21 cellular contexts compared by ENCODE assay signal in the genomic region with DNA sequence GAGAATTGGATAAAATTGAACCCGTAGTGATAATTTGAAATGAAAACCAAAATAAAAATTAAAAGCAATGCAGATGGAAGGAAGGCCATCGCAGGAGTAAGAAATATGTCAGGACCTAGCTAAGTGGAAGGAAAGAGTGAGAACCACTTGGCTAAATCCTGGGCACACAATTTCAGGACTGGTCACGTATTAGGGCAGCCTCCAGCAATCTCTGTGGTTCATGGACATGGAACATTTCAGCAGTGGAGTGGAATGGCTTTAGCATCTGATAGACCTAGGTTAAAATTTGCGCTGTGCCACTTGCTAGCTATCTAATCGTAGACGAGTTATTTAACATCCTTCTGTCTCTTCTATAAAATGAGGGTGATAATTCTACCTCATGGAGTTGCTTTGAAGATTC.
DNase-seq lines count a peak whose midpoint lies in the region; ATAC-seq, FAIRE-seq and TF ChIP-seq lines count a peak whose summit lies in the region.
"Had no signal": no experiment of that assay in that cellular context is flagged by ENCODE, and none has a peak within 500 bp of the region (broad histone marks: within the 10 kb centered on the region; RNA-seq: fewer than 3 reads in every experiment).

No MANE protein-coding gene starts in this region.

- H2AK5ac ChIP-seq in H1 (ENCODE audit: low read depth, low read length) = no peak overlapping the region

- WGBS in H1 (ENCODE audit: extremely low coverage in 1 of 2, insufficient coverage in 1 of 2, insufficient read length in 1 of 2, insufficient replicate concordance in 2 of 2, low coverage in 1 of 2, low lambda C conversion rate in 2 of 2, missing lambda C conversion rate in 1 of 2), 2 experiments = 93 to 100% methylated on average over 1 to 6 of the region's 6 CpGs

- H3K4ac ChIP-seq in H1 (replicated peaks; ENCODE audit: insufficient read length, low read depth, low read length) = no peak overlapping the region

- no peak overlapping the region for H3K56ac ChIP-seq in H1 (replicated peaks; ENCODE audit: insufficient read length, low read depth, low read length)

- H3K9ac ChIP-seq in H1 (replicated peaks in 1 of 4; ENCODE audit: extremely low read depth in 1 of 4, low read depth in 3 of 4, low read length in 3 of 4) = no peak overlapping the region
- H3K9ac ChIP-seq: BLaER1 had no signal

- no peaks in the 10 kb centered on the region for H3K79me2 ChIP-seq in H1 (ENCODE audit: control insufficient read depth in 1 of 2, insufficient read depth in 2 of 2, low read length in 2 of 2)

- no peak overlapping the region for H3K4me2 ChIP-seq in H1 (ENCODE audit: insufficient read depth in 1 of 2, low read depth in 2 of 2, low read length in 2 of 2)
- H3K4me2 ChIP-seq: BLaER1 had no signal

- TF ChIP-seq POLR2A in H1 (IDR thresholded peaks at IDR 0.05; ENCODE audit: control extremely low read depth in 1 of 2, low read depth in 2 of 2, low read length in 2 of 2) = no peak

- in situ Hi-C loops in G401 (cut with HindIII; ENCODE audit: low sequenced_read_pairs) = no loop called here

- POLR2A ChIA-PET in H1 (lab: Charles Lee; ENCODE audit: partially characterized antibody) = interaction anchor here (1.1 kb wide), 1 partner anchor 9 kb away, joined by 3 read pairs; no protein-coding TSS in a partner anchor

- no peaks in the 10 kb centered on the region for H3K79me1 ChIP-seq in H1 (ENCODE audit: low read depth, low read length)

- H3K36me3 ChIP-seq in H1 (ENCODE audit: control insufficient read depth in 2 of 4, insufficient read depth in 4 of 4, low read length in 3 of 4) = no peaks in the 10 kb centered on the region
- H3K36me3 ChIP-seq: BE2C, BLaER1 had no signal

- no peaks in the 10 kb centered on the region for H3K27me3 ChIP-seq in H1 (replicated peaks in 1 of 4; ENCODE audit: control insufficient read depth in 3 of 4, extremely low read depth in 1 of 4, insufficient read depth in 3 of 4, low read length in 3 of 4)
- H3K27me3 ChIP-seq: BE2C, BLaER1 had no signal

- no peak overlapping the region for H3K14ac ChIP-seq in H1 (ENCODE audit: insufficient read length)

- H3K9me3 Mint-ChIP-seq in stimulated activated memory B cell treated with anti-CD40 and anti-IgM and Interleukin-4, amounts not matched to agents 10 μg/mL and 1 μg/mL and 100 μg/mL, for 72 hours = no peaks in the 10 kb centered on the region
- H3K9me3 Mint-ChIP-seq: CD4-positive, alpha-beta T cell; CD8-positive, alpha-beta T cell had no signal

- no peaks in the 10 kb centered on the region for H3K36me3 Mint-ChIP-seq in stimulated activated memory B cell treated with anti-CD40 and anti-IgM and Interleukin-4, amounts not matched to agents 10 μg/mL and 1 μg/mL and 100 μg/mL, for 72 hours
- H3K36me3 Mint-ChIP-seq: CD8-positive, alpha-beta T cell had no signal

- peak overlapping the region; percentile 23; the same call in 1 of the 2 replicates for H2BK15ac ChIP-seq in H1 (ENCODE audit: low read length)

- H2BK5ac ChIP-seq in H1 (ENCODE audit: low read depth, low read length) = no peak overlapping the region

- peak; percentile 78 for DNase-seq in G401 (ENCODE audit: low spot score)
- DNase-seq in cerebellar cortex (ENCODE audit: low spot score) = peak; percentile 74
- DNase-seq in H1 (ENCODE audit: low read depth in 1 of 2, low spot score in 2 of 2) = no peak
- no peak for DNase-seq in NCI-H2227 (lab: John Stamatoyannopoulos, UW; ENCODE audit: unreplicated experiment)
- DNase-seq in NCI-H774 (lab: John Stamatoyannopoulos, UW) = no peak
- DNase-seq: 8988T; ACHN; BE2C; Caco-2; Calu3; CD4-positive, alpha-beta T cell; CD8-positive, alpha-beta T cell; DMS79 treated with DMSO at 0.1 percent for 48 hours; GDM1 had no signal

- FAIRE-seq in H1 (lab: Jason Lieb, UNC) = no peak
- FAIRE-seq: A204.1, D721Med, GM12878, GM12892, GM18507 had no signal

- no peak overlapping the region for H2BK120ac ChIP-seq in H1 (replicated peaks; ENCODE audit: low read depth, low read length)

- H4K5ac ChIP-seq in H1 (ENCODE audit: insufficient read length, low read depth, low read length) = no peak overlapping the region

- TF ChIP-seq EP300 in H1 (IDR thresholded peaks at IDR 0.05; ENCODE audit: borderline replicate concordance in 1 of 2, low read depth in 2 of 2, low read length in 2 of 2) = no peak

- no peak for TF ChIP-seq RAD21 in H1 (IDR thresholded peaks at IDR 0.05 in 1 of 2, conservative IDR thresholded peaks at IDR 0.05 in 1 of 2; ENCODE audit: low read depth in 2 of 2, low read length in 2 of 2)

- H3K18ac ChIP-seq in H1 (ENCODE audit: extremely low read depth, low read length) = no peak overlapping the region

- H2BK12ac ChIP-seq in H1 (ENCODE audit: low read depth, low read length) = no peak overlapping the region

- H4K8ac ChIP-seq in H1 (ENCODE audit: extremely low read depth, insufficient read depth, low read length) = no peak overlapping the region

- H2AFZ ChIP-seq in H1 (ENCODE audit: low read length) = no peak overlapping the region

- H3K4me3 Mint-ChIP-seq in stimulated activated memory B cell treated with anti-CD40 and anti-IgM and Interleukin-4, amounts not matched to agents 10 μg/mL and 1 μg/mL and 100 μg/mL, for 72 hours = no peak overlapping the region
- H3K4me3 Mint-ChIP-seq: CD4-positive, alpha-beta T cell; CD8-positive, alpha-beta T cell had no signal

- ATAC-seq in stimulated activated memory B cell treated with anti-CD40 and anti-IgM and Interleukin-4, amounts not matched to agents 10 μg/mL and 1 μg/mL and 100 μg/mL, for 72 hours = no peak
- ATAC-seq: CD8-positive, alpha-beta T cell; GM12878 had no signal

- H4K20me1 ChIP-seq in H1 (replicated peaks in 1 of 2; ENCODE audit: control insufficient read depth in 1 of 2, insufficient read depth in 2 of 2, low read length in 2 of 2) = no peaks in the 10 kb centered on the region
- H4K20me1 ChIP-seq: BLaER1 had no signal

- H3K4me1 ChIP-seq in H1 (replicated peaks in 1 of 4; ENCODE audit: control insufficient read depth in 3 of 4, insufficient read depth in 4 of 4, low read length in 3 of 4) = no peaks in the 10 kb centered on the region
- H3K4me1 ChIP-seq: BE2C, BLaER1 had no signal

- H4K91ac ChIP-seq in H1 (replicated peaks; ENCODE audit: insufficient read length, low read length) = no peak overlapping the region

- H3K4me3 ChIP-seq in H1 (ENCODE audit: extremely low read depth in 1 of 4, insufficient read depth in 2 of 4, low read depth in 3 of 4, low read length in 4 of 4) = no peak overlapping the region
- H3K4me3 ChIP-seq: BLaER1, GM12878 had no signal

- no peak for TF ChIP-seq CTCF in H1 (IDR thresholded peaks at IDR 0.05; ENCODE audit: control extremely low read depth in 1 of 3, insufficient read depth in 1 of 3, low read depth in 1 of 3, low read length in 3 of 3)

- no peaks in the 10 kb centered on the region for H3K9me3 ChIP-seq in H1 (ENCODE audit: insufficient read depth in 2 of 2, low read depth in 1 of 2, low read length in 1 of 2)
- H3K9me3 ChIP-seq: BE2C, BLaER1 had no signal

- no peaks in the 10 kb centered on the region for H3K4me1 Mint-ChIP-seq in stimulated activated memory B cell treated with anti-CD40 and anti-IgM and Interleukin-4, amounts not matched to agents 10 μg/mL and 1 μg/mL and 100 μg/mL, for 72 hours

- no peak overlapping the region for H3K27ac ChIP-seq in H1 (ENCODE audit: low read depth, low read length)
- H3K27ac ChIP-seq: BLaER1 had no signal

- H3K23ac ChIP-seq in H1 (ENCODE audit: insufficient read length) = no peak overlapping the region

- CTCF ChIA-PET in H1 (lab: Charles Lee; ENCODE audit: partially characterized antibody) = no interaction called here

- no peak overlapping the region for H3K27ac Mint-ChIP-seq in stimulated activated memory B cell treated with anti-CD40 and anti-IgM and Interleukin-4, amounts not matched to agents 10 μg/mL and 1 μg/mL and 100 μg/mL, for 72 hours
- H3K27ac Mint-ChIP-seq: CD4-positive, alpha-beta T cell; CD8-positive, alpha-beta T cell had no signal

- no peak overlapping the region for H2BK20ac ChIP-seq in H1 (ENCODE audit: low read length)

- no peaks in the 10 kb centered on the region for H3K23me2 ChIP-seq in H1 (ENCODE audit: low read depth, low read length)

- no peaks in the 10 kb centered on the region for H3K27me3 Mint-ChIP-seq in stimulated activated memory B cell treated with anti-CD40 and anti-IgM and Interleukin-4, amounts not matched to agents 10 μg/mL and 1 μg/mL and 100 μg/mL, for 72 hours
- H3K27me3 Mint-ChIP-seq: CD4-positive, alpha-beta T cell had no signal

TF ChIP-seq in H1, 55 proteins besides CTCF, POLR2A, EP300 and RAD21 (continues in another document):
- TF ChIP-seq ZNF274 (IDR thresholded peaks at IDR 0.05; ENCODE audit: borderline replicate concordance, extremely low read depth, low read length) (no peak), SAP30 (IDR thresholded peaks at IDR 0.05; ENCODE audit: insufficient read depth, insufficient replicate concordance, low read length) (no peak), GABPA (IDR thresholded peaks at IDR 0.05; ENCODE audit: borderline replicate concordance, insufficient read depth, low read length) (no peak), EZH2 (IDR thresholded peaks at IDR 0.05; ENCODE audit: low read depth, low read length, severe bottlenecking) (no peak), POLR2AphosphoS5 (IDR thresholded peaks at IDR 0.05; ENCODE audit: low read depth, low read length) (no peak), TCF12 (IDR thresholded peaks at IDR 0.05; ENCODE audit: low read depth, low read length) (no peak), TEAD4 (IDR thresholded peaks at IDR 0.05; ENCODE audit: low read depth, low read length) (no peak), SP4 (IDR thresholded peaks at IDR 0.05; ENCODE audit: low read length) (no peak), TBP (IDR thresholded peaks at IDR 0.05; ENCODE audit: low read depth, low read length) (no peak), JUN (IDR thresholded peaks at IDR 0.05; ENCODE audit: low read depth, low read length) (no peak), BCL11A (IDR thresholded peaks at IDR 0.05; ENCODE audit: low read depth in 2 of 2, low read length in 2 of 2) (no peak), HDAC2 (IDR thresholded peaks at IDR 0.05; ENCODE audit: borderline replicate concordance in 1 of 2, low read depth in 2 of 2, low read length in 2 of 2) (no peak), POU5F1 (IDR thresholded peaks at IDR 0.05; ENCODE audit: low read depth, low read length) (no peak), HDAC6 (IDR thresholded peaks at IDR 0.05; ENCODE audit: low read depth, low read length) (no peak), TAF7 (optimal IDR thresholded peaks at IDR 0.05; ENCODE audit: borderline replicate concordance, low read depth, low read length) (no peak)
- TF ChIP-seq, protein P1, sequence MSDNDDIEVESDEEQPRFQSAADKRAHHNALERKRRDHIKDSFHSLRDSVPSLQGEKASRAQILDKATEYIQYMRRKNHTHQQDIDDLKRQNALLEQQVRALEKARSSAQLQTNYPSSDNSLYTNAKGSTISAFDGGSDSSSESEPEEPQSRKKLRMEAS (IDR thresholded peaks at IDR 0.05) = no peak
- TF ChIP-seq, protein P2, sequence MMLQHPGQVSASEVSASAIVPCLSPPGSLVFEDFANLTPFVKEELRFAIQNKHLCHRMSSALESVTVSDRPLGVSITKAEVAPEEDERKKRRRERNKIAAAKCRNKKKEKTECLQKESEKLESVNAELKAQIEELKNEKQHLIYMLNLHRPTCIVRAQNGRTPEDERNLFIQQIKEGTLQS (IDR thresholded peaks at IDR 0.05; ENCODE audit: insufficient read depth, low read depth, low read length) = no peak

Comparison
In these comparisons a context has a peak if more than half of its experiments do, and no peak if none do; other contexts are left out.
1. DNase-seq: peak in G401 (single experiment) and cerebellar cortex (single experiment); none in H1 (0 of 2), NCI-H2227 (single experiment) and NCI-H774 (single experiment).